Comparison of ENCODE assay signal across 18 cellular contexts in the genomic region with DNA sequence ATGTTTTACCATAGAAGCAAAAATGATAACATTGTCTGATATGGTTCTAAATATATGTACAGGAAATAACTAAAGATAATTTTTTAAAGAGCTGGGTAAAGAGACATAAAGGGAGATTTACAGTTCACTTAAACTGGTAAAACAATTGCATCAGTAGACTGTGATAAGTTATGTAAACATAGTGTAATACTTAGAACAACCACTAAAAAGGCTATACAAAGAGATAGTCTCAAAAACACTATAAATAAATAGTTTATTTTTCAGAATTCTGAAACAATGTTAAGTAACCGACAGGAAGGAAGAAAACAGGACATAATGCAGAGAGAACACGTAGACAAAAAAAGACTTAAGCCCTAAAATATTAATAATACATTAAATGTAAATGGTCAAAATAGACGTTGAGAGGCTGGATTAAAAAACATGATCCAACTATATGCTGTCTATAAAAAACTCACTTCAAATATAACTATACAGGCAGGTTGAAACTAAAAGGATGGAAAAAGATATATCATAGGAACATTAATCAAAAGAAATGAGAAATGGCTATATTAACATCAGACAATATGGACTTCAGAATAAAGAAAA. TPM values are rescaled to one million over a fixed set of nuclear protein-coding genes. Genes with fewer than 3 reads are reported as not detected.
A peak's percentile ranks its signal among the peaks of the same experiment; 100 is the strongest.
DNase-seq lines count a peak whose midpoint lies in the region; ATAC-seq, FAIRE-seq and TF ChIP-seq lines count a peak whose summit lies in the region.
"Had no signal": no experiment of that assay in that cellular context is flagged by ENCODE, and none has a peak within 500 bp of the region (broad histone marks: within the 10 kb centered on the region; RNA-seq: fewer than 3 reads in every experiment).

No MANE protein-coding gene starts in this region.

- H2AFZ ChIP-seq in PC-9, result no peak overlapping the region

- H3K4me3 ChIP-seq in PC-9 (no peak overlapping the region), fibroblast of villous mesenchyme (ENCODE audit: low read depth, low read length) (no peak overlapping the region)

- BruUV-seq in PC-9 (replicated peaks; lab: Mats Ljungman, UMichigan), result no TSS peak

- no peaks in the 10 kb centered on the region for H3K36me3 ChIP-seq in PC-9 (ENCODE audit: low read depth)

- peaks cover 1% of the 10 kb centered on the region for H3K36me3 Mint-ChIP-seq in osteocyte (ENCODE audit: unreplicated experiment)
- H3K36me3 Mint-ChIP-seq in natural killer cell treated with Interleukin-12 subunit alpha and Interleukin-12 subunit beta and Interleukin-15 and Interleukin-18, amount 100 ng/mL, for 72 hours, result peaks cover 5% of the 10 kb centered on the region
- H3K36me3 Mint-ChIP-seq: CD14-positive monocyte had no signal

- DNase-seq in PC-9 (no peak), fibroblast of villous mesenchyme (ENCODE audit: low read depth) (peak; percentile 51), osteocyte (ENCODE audit: extremely low spot score, unreplicated experiment) (no peak), erythroblast (lab: John Stamatoyannopoulos, UW) (no peak), GM12891 (ENCODE audit: insufficient read length, low spot score) (no peak), foreskin keratinocyte (no peak)
- DNase-seq in natural killer cell treated with Interleukin-12 subunit alpha and Interleukin-12 subunit beta and Interleukin-15 and Interleukin-18, amount 100 ng/mL, for 72 hours (ENCODE audit: low spot score), result no peak
- DNase-seq: H7, MV-4-11, NCI-H1105 treated with DMSO at 0.1 percent for 48 hours, NCI-H1694, NCI-H2081 treated with DMSO at 0.1 percent for 48 hours, NCI-H446, NCI-H526, OCI-M1, Right ventricle myocardium superior had no signal

- H3K9me3 ChIP-seq in PC-9 (ENCODE audit: insufficient read depth, low read depth), result peaks cover 5% of the 10 kb centered on the region; the same call in 1 of the 2 replicates

- POLR2A ChIA-PET in PC-9 (lab: Charles Lee; ENCODE audit: unreplicated experiment), result no interaction called here

- H3F3A ChIP-seq in PC-9 (ENCODE audit: insufficient read depth, low read depth), result no peaks in the 10 kb centered on the region

- H3K79me2 ChIP-seq in PC-9 (ENCODE audit: low read depth), result no peaks in the 10 kb centered on the region

- H4K20me1 ChIP-seq in PC-9 (ENCODE audit: insufficient read depth), result no peaks in the 10 kb centered on the region

- no peak for TF ChIP-seq POLR2A in erythroblast (IDR thresholded peaks at IDR 0.05; ENCODE audit: low read length)
- TF ChIP-seq POLR2A in GM12891 (IDR thresholded peaks at IDR 0.05; ENCODE audit: low read depth, low read length), result no peak

- CTCF ChIA-PET in PC-9 (lab: Charles Lee), result no interaction called here

- H3K4me1 ChIP-seq in PC-9 (replicated peaks; ENCODE audit: insufficient read depth) (no peaks in the 10 kb centered on the region), foreskin keratinocyte (no peaks in the 10 kb centered on the region)

- H3K4me2 ChIP-seq in PC-9, result no peak overlapping the region

- TF ChIP-seq CTCF in C4-2B (conservative IDR thresholded peaks at IDR 0.05) (peak; percentile 26), PC-9 (conservative IDR thresholded peaks at IDR 0.05) (peak; percentile 34; the same call in 1 of the 2 replicates), fibroblast of villous mesenchyme (IDR thresholded peaks at IDR 0.05; ENCODE audit: insufficient read depth, low read depth, low read length) (peak; percentile 13), osteocyte (IDR thresholded peaks at IDR 0.05) (peak; percentile 11), foreskin keratinocyte (conservative IDR thresholded peaks at IDR 0.05) (no peak)

- no peak overlapping the region for H3K27ac Mint-ChIP-seq in osteocyte (ENCODE audit: unreplicated experiment)
- H3K27ac Mint-ChIP-seq in natural killer cell treated with Interleukin-12 subunit alpha and Interleukin-12 subunit beta and Interleukin-15 and Interleukin-18, amount 100 ng/mL, for 72 hours, result no peak overlapping the region
- H3K27ac Mint-ChIP-seq: CD14-positive monocyte had no signal

- H3K9me2 ChIP-seq in PC-9 (ENCODE audit: insufficient read depth), result no peaks in the 10 kb centered on the region

- no peak for FAIRE-seq in GM12891 (lab: Jason Lieb, UNC)

- H3K4me1 Mint-ChIP-seq in osteocyte (ENCODE audit: unreplicated experiment), result no peaks in the 10 kb centered on the region
- H3K4me1 Mint-ChIP-seq in natural killer cell treated with Interleukin-12 subunit alpha and Interleukin-12 subunit beta and Interleukin-15 and Interleukin-18, amount 100 ng/mL, for 72 hours (ENCODE audit: low read depth in 2 of 2), result no peaks in the 10 kb centered on the region

- no peak for ATAC-seq in foreskin keratinocyte
- no peak for ATAC-seq in natural killer cell treated with Interleukin-12 subunit alpha and Interleukin-12 subunit beta and Interleukin-15 and Interleukin-18, amount 100 ng/mL, for 72 hours

- H3K9me3 Mint-ChIP-seq in osteocyte (ENCODE audit: unreplicated experiment), result peaks cover 19% of the 10 kb centered on the region
- no peaks in the 10 kb centered on the region for H3K9me3 Mint-ChIP-seq in natural killer cell treated with Interleukin-12 subunit alpha and Interleukin-12 subunit beta and Interleukin-15 and Interleukin-18, amount 100 ng/mL, for 72 hours

- H3K4me3 Mint-ChIP-seq in osteocyte (ENCODE audit: unreplicated experiment), result no peak overlapping the region
- no peak overlapping the region for H3K4me3 Mint-ChIP-seq in natural killer cell treated with Interleukin-12 subunit alpha and Interleukin-12 subunit beta and Interleukin-15 and Interleukin-18, amount 100 ng/mL, for 72 hours
- H3K4me3 Mint-ChIP-seq: CD14-positive monocyte had no signal

- H3K27ac ChIP-seq in C4-2B (no peak overlapping the region), PC-9 (no peak overlapping the region), foreskin keratinocyte (no peak overlapping the region)

- intact Hi-C loops in PC-9 (cut with micrococcal nuclease; ENCODE audit: unreplicated experiment), result no loop called here

- no peaks in the 10 kb centered on the region for H3K27me3 ChIP-seq in PC-9 (ENCODE audit: insufficient read depth, low read depth)
- H3K27me3 ChIP-seq in foreskin keratinocyte, result no peaks in the 10 kb centered on the region

- H3K27me3 Mint-ChIP-seq in osteocyte (ENCODE audit: unreplicated experiment), result no peaks in the 10 kb centered on the region
- peaks cover 8 to 9% of the 10 kb centered on the region in 2 donors for H3K27me3 Mint-ChIP-seq in natural killer cell treated with Interleukin-12 subunit alpha and Interleukin-12 subunit beta and Interleukin-15 and Interleukin-18, amount 100 ng/mL, for 72 hours

TF ChIP-seq in GM12891, 5 proteins besides CTCF, POLR2A, EP300 and RAD21:
- TF ChIP-seq TAF1 (IDR thresholded peaks at IDR 0.05; ENCODE audit: low read depth, low read length), result no peak
- TF ChIP-seq POLR2AphosphoS5 (IDR thresholded peaks at IDR 0.05; ENCODE audit: low read depth, low read length), result no peak
- no peak for TF ChIP-seq SPI1 (IDR thresholded peaks at IDR 0.05; ENCODE audit: low read depth, low read length)
- TF ChIP-seq PAX5 (IDR thresholded peaks at IDR 0.05; ENCODE audit: insufficient read depth, low read length, severe bottlenecking), result no peak
- TF ChIP-seq POU2F2 (IDR thresholded peaks at IDR 0.05; ENCODE audit: low read depth, low read length), result no peak

RNA-seq across cellular contexts. Expression of a gene that starts 32.7 kb away (rescaled TPM):
- total RNA-seq in PC-9 (2021), result 35.6 and 42.7 TPM in 2 replicates
- total RNA-seq in fibroblast of villous mesenchyme, result 42.5 and 45.3 TPM in 2 replicates
- 51.6 and 54.4 TPM in 2 replicates for total RNA-seq in osteocyte
- polyA plus RNA-seq in GM12891 (2012; ENCODE audit: low read depth, missing spikeins), result 14.3 TPM
- total RNA-seq in foreskin keratinocyte, result 7.2 and 11.9 TPM in 2 replicates
- 2.4 and 3.0 TPM in 2 replicates for polyA plus RNA-seq in foreskin keratinocyte
- total RNA-seq in natural killer cell treated with Interleukin-12 subunit alpha and Interleukin-12 subunit beta and Interleukin-15 and Interleukin-18, amount 100 ng/mL, for 72 hours, result 100 to 1,000 TPM in 1 of 2 donors, 10 to 100 TPM in 1; 56.4 to 103 TPM
